8 cellular contexts compared by ENCODE assay signal in genomic region chr10:18400201-18400910, GRCh38.
DNase-seq lines count a peak whose midpoint lies in the region; ATAC-seq and TF ChIP-seq lines count a peak whose summit lies in the region.

No MANE protein-coding gene starts in this region.

- peak overlapping the region; percentile 5 for H3K4me3 Mint-ChIP-seq in activated CD8-positive, alpha-beta memory T cell treated with anti-CD3 and anti-CD28 coated beads, Interleukin-2, amount 10 ng/mL, durations not matched to agents 7 days and 5 days

- peaks cover 5% of the 10 kb centered on the region for H3K4me1 Mint-ChIP-seq in activated CD8-positive, alpha-beta memory T cell treated with anti-CD3 and anti-CD28 coated beads, Interleukin-2, amount 10 ng/mL, durations not matched to agents 7 days and 5 days

- H3K9me3 ChIP-seq in WERI-Rb-1 (ENCODE audit: severe bottlenecking) (no peaks in the 10 kb centered on the region), aorta (ENCODE audit: control insufficient read depth, low read length) (no peaks in the 10 kb centered on the region)

- ATAC-seq in activated CD8-positive, alpha-beta memory T cell treated with anti-CD3 and anti-CD28 coated beads, Interleukin-2, amount 10 ng/mL, durations not matched to agents 7 days and 5 days = no peak
- ATAC-seq in HG03139 (IDR thresholded peaks at IDR 0.05; ENCODE audit: unreplicated experiment) (peak; percentile 46), aorta (ENCODE audit: low FRiP score) (no peak)

- no peaks in the 10 kb centered on the region for H3K36me3 Mint-ChIP-seq in activated CD8-positive, alpha-beta memory T cell treated with anti-CD3 and anti-CD28 coated beads, Interleukin-2, amount 10 ng/mL, durations not matched to agents 7 days and 5 days

- H3K27me3 ChIP-seq in WERI-Rb-1 (ENCODE audit: insufficient read depth, low read depth, severe bottlenecking) (no peaks in the 10 kb centered on the region), aorta (ENCODE audit: control insufficient read depth in 1 of 2, insufficient read depth in 2 of 2, low read length in 1 of 2) (no peaks in the 10 kb centered on the region)

- 5 to 12% methylated on average over 18 of the region's 18 CpGs for WGBS in aorta, 2 donors

- no peaks in the 10 kb centered on the region for H3K9me3 Mint-ChIP-seq in activated CD8-positive, alpha-beta memory T cell treated with anti-CD3 and anti-CD28 coated beads, Interleukin-2, amount 10 ng/mL, durations not matched to agents 7 days and 5 days (ENCODE audit: low read depth)

- no peak for DNase-seq in activated CD8-positive, alpha-beta memory T cell treated with anti-CD3 and anti-CD28 coated beads, Interleukin-2, amount 10 ng/mL, durations not matched to agents 7 days and 5 days
- DNase-seq in activated CD8-positive, alpha-beta memory T cell treated with anti-CD3 and anti-CD28 coated beads for 24 hours = no peak
- DNase-seq in WERI-Rb-1 (peak; percentile 61), iPS-NIHi7 (ENCODE audit: extremely low spot score) (peak; percentile 50), aorta (no peak), EL (no peak), NCI-H2196 (lab: John Stamatoyannopoulos, UW; ENCODE audit: unreplicated experiment) (no peak)

- H3K27me3 Mint-ChIP-seq in activated CD8-positive, alpha-beta memory T cell treated with anti-CD3 and anti-CD28 coated beads, Interleukin-2, amount 10 ng/mL, durations not matched to agents 7 days and 5 days = peaks cover 15% of the 10 kb centered on the region

- H3K27ac ChIP-seq in WERI-Rb-1 (peak overlapping the region; percentile 64), aorta (ENCODE audit: low read depth in 1 of 2, low read length in 2 of 2) (no peak overlapping the region)

- no peaks in the 10 kb centered on the region for H3K4me1 ChIP-seq in aorta (ENCODE audit: control insufficient read depth in 1 of 2, insufficient read depth in 2 of 2, low read length in 2 of 2)

- intact Hi-C loops in aorta (cut with DNase I) = no loop called here

- CTCF ChIA-PET in activated CD8-positive, alpha-beta memory T cell treated with anti-CD3 and anti-CD28 coated beads, Interleukin-2, amount 10 ng/mL, durations not matched to agents 7 days and 5 days (lab: Charles Lee) = interaction anchor here (1.3 kb wide), 1 partner anchor 9 kb away, joined by 3 read pairs; no protein-coding TSS in a partner anchor

- H3K27ac Mint-ChIP-seq in activated CD8-positive, alpha-beta memory T cell treated with anti-CD3 and anti-CD28 coated beads, Interleukin-2, amount 10 ng/mL, durations not matched to agents 7 days and 5 days = no peak overlapping the region

- H3K36me3 ChIP-seq in WERI-Rb-1 = no peaks in the 10 kb centered on the region
- no peaks in the 10 kb centered on the region for H3K36me3 ChIP-seq in aorta (ENCODE audit: control insufficient read depth in 1 of 2, insufficient read depth in 2 of 2, low read length in 1 of 2)

- TF ChIP-seq CTCF in WERI-Rb-1 (IDR thresholded peaks at IDR 0.05; ENCODE audit: low read depth, low read length) = no peak

- H3K4me3 ChIP-seq in WERI-Rb-1 (ENCODE audit: low read depth, low read length) = peak overlapping the region; percentile 61
- H3K4me3 ChIP-seq in aorta (ENCODE audit: low read length in 2 of 2) = peak overlapping the region; percentile 12 to 44

Comparison
In these comparisons a context has a peak if more than half of its experiments do, and no peak if none do; other contexts are left out.
1. DNase-seq: peak in WERI-Rb-1 (single experiment) and iPS-NIHi7 (single experiment); none in activated CD8-positive, alpha-beta memory T cell treated with anti-CD3 and anti-CD28 coated beads, Interleukin-2, amount 10 ng/mL, durations not matched to agents 7 days and 5 days (single experiment), activated CD8-positive, alpha-beta memory T cell treated with anti-CD3 and anti-CD28 coated beads for 24 hours (single experiment), aorta (0 of 2), EL (single experiment) and NCI-H2196 (single experiment).